Comparison of ENCODE assay signal across 17 cellular contexts in the genomic region with DNA sequence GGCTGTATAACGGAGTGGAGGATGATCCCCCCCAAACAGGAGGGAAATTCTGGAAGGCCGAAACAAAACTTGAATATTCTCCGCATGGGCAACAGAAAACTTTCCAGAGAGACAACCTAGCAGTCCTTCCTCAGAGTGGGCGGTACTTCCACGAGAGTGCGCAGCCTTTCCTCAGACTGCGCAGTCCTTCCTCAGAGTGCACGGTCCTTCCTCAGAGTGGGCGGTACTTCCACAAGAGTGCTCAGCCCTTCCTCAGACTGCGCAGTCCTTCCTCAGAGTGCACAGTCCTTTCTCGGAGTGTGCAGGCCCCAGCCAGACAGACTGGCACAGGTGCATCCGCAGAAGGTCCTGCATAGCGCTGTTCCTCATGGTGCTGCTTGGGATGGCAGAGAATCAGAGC. TPM values are rescaled to one million over a fixed set of nuclear protein-coding genes. Genes with fewer than 3 reads are reported as not detected.
A peak's percentile ranks its signal among the peaks of the same experiment; 100 is the strongest.
DNase-seq lines count a peak whose midpoint lies in the region; ATAC-seq, FAIRE-seq and TF ChIP-seq lines count a peak whose summit lies in the region.
"Had no signal": no experiment of that assay in that cellular context is flagged by ENCODE, and none has a peak within 500 bp of the region (broad histone marks: within the 10 kb centered on the region; RNA-seq: fewer than 3 reads in every experiment).

No MANE protein-coding gene starts in this region.

- H3K9ac ChIP-seq in SK-N-SH: no peak overlapping the region
- H3K9ac ChIP-seq in astrocyte (ENCODE audit: low read length): no peak overlapping the region
- H3K9ac ChIP-seq: GM23248 had no signal

- TF ChIP-seq RAD21 in SK-N-SH (IDR thresholded peaks at IDR 0.05; ENCODE audit: low read length): no peak
- TF ChIP-seq RAD21 in A549 (conservative IDR thresholded peaks at IDR 0.05 in 1 of 2, IDR thresholded peaks at IDR 0.05 in 1 of 2): no peak

- 86% methylated on average over 12 of the region's 13 CpGs for WGBS in SK-N-SH (ENCODE audit: low lambda C conversion rate)
- 92% methylated on average over 13 of the region's 13 CpGs for WGBS in A549 (ENCODE audit: missing lambda C conversion rate)

- no peaks in the 10 kb centered on the region for H3K9me3 Mint-ChIP-seq in astrocyte (ENCODE audit: unreplicated experiment)
- H3K9me3 Mint-ChIP-seq in CD8-positive, alpha-beta T cell: no peaks in the 10 kb centered on the region
- no peaks in the 10 kb centered on the region for H3K9me3 Mint-ChIP-seq in activated CD4-positive, alpha-beta T cell treated with anti-CD3 and anti-CD28 coated beads for 36 hours (ENCODE audit: low read depth)

- H3K4me2 ChIP-seq in SK-N-SH (no peak overlapping the region), A549 (no peak overlapping the region), astrocyte (ENCODE audit: low read length) (no peak overlapping the region)

- H4K20me1 ChIP-seq in SK-N-SH (ENCODE audit: insufficient read depth) (no peaks in the 10 kb centered on the region), astrocyte (ENCODE audit: insufficient read depth, low read length) (no peaks in the 10 kb centered on the region)

- peak; percentile 23; the same call in 2 of the 3 replicates for ATAC-seq in SK-N-SH treated with all-trans-retinoic acid at 6 μM for 48 hours
- peak; percentile 20 to 41; a peak in 4 of 6 replicates for ATAC-seq in A549
- no peak for ATAC-seq in CD8-positive, alpha-beta T cell
- no peak for ATAC-seq in activated CD4-positive, alpha-beta T cell treated with anti-CD3 and anti-CD28 coated beads for 36 hours

- intact Hi-C loops in CD8-positive, alpha-beta T cell (cut with DNase I, micrococcal nuclease): no loop called here
- intact Hi-C loops in activated CD4-positive, alpha-beta T cell treated with anti-CD3 and anti-CD28 coated beads for 36 hours (cut with DNase I, micrococcal nuclease): no loop called here

- H3K27ac ChIP-seq in SK-N-SH (ENCODE audit: low read depth in 2 of 2, low read length in 1 of 2): no peak overlapping the region
- H3K27ac ChIP-seq in A549: no peak overlapping the region
- H3K27ac ChIP-seq in astrocyte (ENCODE audit: low read depth, low read length): no peak overlapping the region
- H3K27ac ChIP-seq in CD8-positive, alpha-beta T cell (ENCODE audit: low read depth, low read length): no peak overlapping the region
- H3K27ac ChIP-seq: C4-2B, GM23248 had no signal

- no peaks in the 10 kb centered on the region for H3K9me2 ChIP-seq in SK-N-SH

- no peak for FAIRE-seq in A549 (lab: Jason Lieb, UNC)
- FAIRE-seq in astrocyte (lab: Jason Lieb, UNC): no peak
- FAIRE-seq: GM18507 had no signal

- H2AFZ ChIP-seq in SK-N-SH (ENCODE audit: low read depth) (no peak overlapping the region), astrocyte (ENCODE audit: low read depth, low read length) (no peak overlapping the region)
- H2AFZ ChIP-seq: GM23248 had no signal

- no peak overlapping the region for H3K4me3 Mint-ChIP-seq in astrocyte (ENCODE audit: unreplicated experiment)
- no peak overlapping the region for H3K4me3 Mint-ChIP-seq in CD8-positive, alpha-beta T cell
- H3K4me3 Mint-ChIP-seq in activated CD4-positive, alpha-beta T cell treated with anti-CD3 and anti-CD28 coated beads for 36 hours: no peak overlapping the region

- TF ChIP-seq POLR2A in A549 (IDR thresholded peaks at IDR 0.05; ENCODE audit: low read length): no peak

- H3K36me3 ChIP-seq in SK-N-SH (replicated peaks in 1 of 2; ENCODE audit: control insufficient read depth in 1 of 2, insufficient read depth in 2 of 2, low read length in 1 of 2) (peaks cover 0 to 7% of the 10 kb centered on the region in 2 experiments), astrocyte (ENCODE audit: insufficient read depth, low read length) (no peaks in the 10 kb centered on the region)
- no peaks in the 10 kb centered on the region for H3K36me3 ChIP-seq in CD8-positive, alpha-beta T cell (ENCODE audit: insufficient read depth, low read length)

- TF ChIP-seq EP300 in SK-N-SH (IDR thresholded peaks at IDR 0.05; ENCODE audit: borderline replicate concordance in 1 of 2, low read depth in 1 of 2, low read length in 1 of 2): no peak
- TF ChIP-seq EP300 in A549 (IDR thresholded peaks at IDR 0.05): no peak

- peaks cover 8% of the 10 kb centered on the region for H3K4me1 Mint-ChIP-seq in astrocyte (ENCODE audit: low read depth, unreplicated experiment)
- H3K4me1 Mint-ChIP-seq in CD8-positive, alpha-beta T cell (ENCODE audit: low read depth): peaks cover 5% of the 10 kb centered on the region
- peaks cover 13% of the 10 kb centered on the region for H3K4me1 Mint-ChIP-seq in activated CD4-positive, alpha-beta T cell treated with anti-CD3 and anti-CD28 coated beads for 36 hours

- DNase-seq in SK-N-SH (no peak), A549 (ENCODE audit: low read depth in 1 of 2, low spot score in 1 of 2) (no peak), GF-D8 (lab: John Stamatoyannopoulos, UW) (peak; percentile 43), astrocyte (ENCODE audit: low read depth) (no peak), NCI-H510A (lab: John Stamatoyannopoulos, UW) (no peak)
- no peak for DNase-seq in CD8-positive, alpha-beta T cell
- no peak for DNase-seq in activated CD4-positive, alpha-beta T cell treated with anti-CD3 and anti-CD28 coated beads for 36 hours
- DNase-seq: 8988T; ACHN; Caco-2; CD4-positive, alpha-beta memory T cell; GM23248; H7 had no signal

- no peaks in the 10 kb centered on the region for H3K9me3 ChIP-seq in SK-N-SH
- H3K9me3 ChIP-seq in A549: no peaks in the 10 kb centered on the region; the same call in 2 of the 3 replicates
- H3K9me3 ChIP-seq in astrocyte (ENCODE audit: insufficient read depth, low read depth, low read length): peaks cover 3% of the 10 kb centered on the region
- no peaks in the 10 kb centered on the region for H3K9me3 ChIP-seq in CD8-positive, alpha-beta T cell (ENCODE audit: low read length)
- H3K9me3 ChIP-seq: Caco-2 had no signal

- POLR2A ChIA-PET in SK-N-SH (lab: Yijun Ruan, JAX): no interaction called here
- POLR2A ChIA-PET in A549 (lab: Yijun Ruan, JAX): no interaction called here
- POLR2A ChIA-PET in CD8-positive, alpha-beta T cell (lab: Charles Lee): no interaction called here
- POLR2A ChIA-PET in activated CD4-positive, alpha-beta T cell treated with anti-CD3 and anti-CD28 coated beads for 36 hours (lab: Charles Lee): no interaction called here

- CTCF ChIA-PET in SK-N-SH (lab: Yijun Ruan, JAX): interaction anchor here (2.7 kb wide), 1 partner anchor 87 kb away, joined by 12 read pairs; no protein-coding TSS in a partner anchor
- CTCF ChIA-PET in A549 (lab: Yijun Ruan, JAX): interaction anchor here (1.0 to 1.1 kb wide), 2 partner anchors 9 to 16 kb away, joined by 3 read pairs; no protein-coding TSS in a partner anchor
- CTCF ChIA-PET in CD8-positive, alpha-beta T cell (lab: Charles Lee): interaction anchor here (0.9 to 1.7 kb wide), 2 partner anchors 9 to 96 kb away, joined by 3 read pairs; no protein-coding TSS in a partner anchor
- CTCF ChIA-PET in activated CD4-positive, alpha-beta T cell treated with anti-CD3 and anti-CD28 coated beads for 36 hours (lab: Charles Lee): no interaction called here

- peak overlapping the region; percentile 34 for H3K27ac Mint-ChIP-seq in astrocyte (ENCODE audit: unreplicated experiment)
- no peak overlapping the region for H3K27ac Mint-ChIP-seq in CD8-positive, alpha-beta T cell
- no peak overlapping the region for H3K27ac Mint-ChIP-seq in activated CD4-positive, alpha-beta T cell treated with anti-CD3 and anti-CD28 coated beads for 36 hours

- H3K36me3 Mint-ChIP-seq in astrocyte (ENCODE audit: low read depth, unreplicated experiment): peaks cover 15% of the 10 kb centered on the region
- peaks cover 21% of the 10 kb centered on the region for H3K36me3 Mint-ChIP-seq in CD8-positive, alpha-beta T cell
- peaks cover 13% of the 10 kb centered on the region for H3K36me3 Mint-ChIP-seq in activated CD4-positive, alpha-beta T cell treated with anti-CD3 and anti-CD28 coated beads for 36 hours (ENCODE audit: low read depth)

- H3K27me3 Mint-ChIP-seq in astrocyte (ENCODE audit: low read depth, unreplicated experiment): peaks cover 2% of the 10 kb centered on the region
- H3K27me3 Mint-ChIP-seq in CD8-positive, alpha-beta T cell (ENCODE audit: low read depth): peaks cover 5% of the 10 kb centered on the region
- peaks cover 2% of the 10 kb centered on the region for H3K27me3 Mint-ChIP-seq in activated CD4-positive, alpha-beta T cell treated with anti-CD3 and anti-CD28 coated beads for 36 hours

- H3F3A ChIP-seq in SK-N-SH (replicated peaks; ENCODE audit: insufficient read depth): no peaks in the 10 kb centered on the region

- H3K4me3 ChIP-seq in SK-N-SH (ENCODE audit: low read depth in 2 of 2, low read length in 1 of 2) (no peak overlapping the region), A549 (no peak overlapping the region), astrocyte (ENCODE audit: insufficient read depth, low read depth, low read length) (no peak overlapping the region)
- no peak overlapping the region for H3K4me3 ChIP-seq in CD8-positive, alpha-beta T cell (ENCODE audit: low read depth, low read length)
- H3K4me3 ChIP-seq: GM23248 had no signal

- H3K79me2 ChIP-seq in SK-N-SH (ENCODE audit: insufficient read depth): no peaks in the 10 kb centered on the region
- no peaks in the 10 kb centered on the region for H3K79me2 ChIP-seq in astrocyte (ENCODE audit: insufficient read depth, low read length)

- TF ChIP-seq CTCF in SK-N-SH (IDR thresholded peaks at IDR 0.05) (no peak), A549 (IDR thresholded peaks at IDR 0.05) (no peak), astrocyte (IDR thresholded peaks at IDR 0.05; ENCODE audit: insufficient read depth, low read depth, low read length) (no peak)
- no peak for TF ChIP-seq CTCF in CD8-positive, alpha-beta T cell (IDR thresholded peaks at IDR 0.05)

- H3K27me3 ChIP-seq in SK-N-SH (ENCODE audit: insufficient read depth): peaks cover 9% of the 10 kb centered on the region; the same call in 1 of the 2 replicates
- no peaks in the 10 kb centered on the region for H3K27me3 ChIP-seq in astrocyte (ENCODE audit: insufficient read depth, low read length)
- no peaks in the 10 kb centered on the region for H3K27me3 ChIP-seq in CD8-positive, alpha-beta T cell (ENCODE audit: insufficient read depth, low read length)

- no peaks in the 10 kb centered on the region for H3K4me1 ChIP-seq in SK-N-SH (ENCODE audit: control insufficient read depth in 1 of 2, insufficient read depth in 2 of 2, low read depth in 1 of 2, low read length in 1 of 2)
- H3K4me1 ChIP-seq in A549: no peaks in the 10 kb centered on the region
- no peaks in the 10 kb centered on the region for H3K4me1 ChIP-seq in astrocyte (ENCODE audit: insufficient read depth, low read length)
- no peaks in the 10 kb centered on the region for H3K4me1 ChIP-seq in CD8-positive, alpha-beta T cell (ENCODE audit: insufficient read depth, low read length)
- H3K4me1 ChIP-seq: Caco-2 had no signal

RNA-seq across cellular contexts. Expression of a gene that starts 12.7 kb away (rescaled TPM):
- not detected in 2 replicates for polyA plus RNA-seq in SK-N-SH (2012; rRNA removed)
- polyA plus RNA-seq in SK-N-SH (2012; cell fraction: cytosol; rRNA removed): not detected in 2 replicates
- not detected in 2 replicates for polyA plus RNA-seq in SK-N-SH (2012; cell fraction: nucleus; rRNA removed)
- polyA plus RNA-seq in A549 (2011; rRNA removed): not detected in 2 replicates
- polyA plus RNA-seq in A549 (2012; cell fraction: cytosol; rRNA removed): not detected in 2 replicates
- not detected in 2 replicates for polyA plus RNA-seq in A549 (2012; cell fraction: nucleus; rRNA removed)
- not detected in 3 replicates for polyA plus RNA-seq in A549 (2017; fragmentation: RNase III; extraction: RNeasy Plus Mini Kit Qiagen cat#74134 plus additional on column Dnase treatment)
- not detected in 2 replicates for polyA minus RNA-seq in A549 (2011; rRNA and poly(A)+ RNA removed)
- total RNA-seq in astrocyte: not detected in 2 replicates
- not detected for total RNA-seq in CD8-positive, alpha-beta T cell
- not detected for total RNA-seq in activated CD4-positive, alpha-beta T cell treated with anti-CD3 and anti-CD28 coated beads for 36 hours
- total RNA-seq: Caco-2; CD4-positive, alpha-beta memory T cell; GM23248; H7; HT1080 had no signal
- polyA plus RNA-seq: CD4-positive, alpha-beta memory T cell; GM23248 had no signal

RNA-seq across cellular contexts. Expression of a gene that starts 22.0 kb away (rescaled TPM):
- polyA plus RNA-seq in SK-N-SH (2012; rRNA removed) (21.8 and 23.2 TPM in 2 replicates), A549 (2011; rRNA removed) (10.5 and 16.5 TPM in 2 replicates), A549 (2017; fragmentation: RNase III; extraction: RNeasy Plus Mini Kit Qiagen cat#74134 plus additional on column Dnase treatment) (23.1 to 26.2 TPM (median 25.5 TPM) in 3 replicates)
- polyA plus RNA-seq in SK-N-SH (2012; cell fraction: cytosol; rRNA removed): 9.6 and 13.9 TPM in 2 replicates
- polyA plus RNA-seq in SK-N-SH (2012; cell fraction: nucleus; rRNA removed): 68.1 and 90.5 TPM in 2 replicates
- polyA plus RNA-seq in A549 (2012; cell fraction: cytosol; rRNA removed): 25.2 and 37.2 TPM in 2 replicates
- polyA plus RNA-seq in A549 (2012; cell fraction: nucleus; rRNA removed): 65.0 and 72.7 TPM in 2 replicates
- polyA minus RNA-seq in A549 (2011; rRNA and poly(A)+ RNA removed): 15.4 and 15.6 TPM in 2 replicates
- 34.7 and 34.8 TPM in 2 replicates for total RNA-seq in astrocyte
- total RNA-seq in CD8-positive, alpha-beta T cell: 10 to 100 TPM; 17.2 to 18.6 TPM
- 10 to 100 TPM; 29.2 to 32.2 TPM for total RNA-seq in activated CD4-positive, alpha-beta T cell treated with anti-CD3 and anti-CD28 coated beads for 36 hours

RNA-seq across cellular contexts. Expression of a gene that starts 34.5 kb away (rescaled TPM):
- not detected in 2 replicates for polyA plus RNA-seq in SK-N-SH (2012; rRNA removed)
- not detected in 2 replicates for polyA plus RNA-seq in SK-N-SH (2012; cell fraction: cytosol; rRNA removed)
- not detected in 2 replicates for polyA plus RNA-seq in SK-N-SH (2012; cell fraction: nucleus; rRNA removed)
- polyA plus RNA-seq in A549 (2011; rRNA removed): 0.07 TPM in 1 of 2 replicates, not detected in the other
- not detected in 2 replicates for polyA plus RNA-seq in A549 (2012; cell fraction: cytosol; rRNA removed)
- not detected in 2 replicates for polyA plus RNA-seq in A549 (2012; cell fraction: nucleus; rRNA removed)
- polyA plus RNA-seq in A549 (2017; fragmentation: RNase III; extraction: RNeasy Plus Mini Kit Qiagen cat#74134 plus additional on column Dnase treatment): not detected in 3 replicates
- 0.62 TPM in 1 of 2 replicates, not detected in the other for polyA minus RNA-seq in A549 (2011; rRNA and poly(A)+ RNA removed)
- not detected in 2 replicates for total RNA-seq in astrocyte
- total RNA-seq in CD8-positive, alpha-beta T cell: not detected
- not detected for total RNA-seq in activated CD4-positive, alpha-beta T cell treated with anti-CD3 and anti-CD28 coated beads for 36 hours
- total RNA-seq: Caco-2; CD4-positive, alpha-beta memory T cell; GM23248; H7; HT1080 had no signal
- polyA plus RNA-seq: CD4-positive, alpha-beta memory T cell; GM23248 had no signal

RNA-seq across cellular contexts. Expression of a gene that starts 39.0 kb away (rescaled TPM):
- polyA plus RNA-seq in SK-N-SH (2012; rRNA removed) (not detected in 2 replicates), A549 (2011; rRNA removed) (not detected in 2 replicates), A549 (2017; fragmentation: RNase III; extraction: RNeasy Plus Mini Kit Qiagen cat#74134 plus additional on column Dnase treatment) (not detected in 3 replicates)
- not detected in 2 replicates for polyA plus RNA-seq in SK-N-SH (2012; cell fraction: cytosol; rRNA removed)
- not detected in 2 replicates for polyA plus RNA-seq in SK-N-SH (2012; cell fraction: nucleus; rRNA removed)
- not detected in 2 replicates for polyA plus RNA-seq in A549 (2012; cell fraction: cytosol; rRNA removed)
- polyA plus RNA-seq in A549 (2012; cell fraction: nucleus; rRNA removed): not detected in 2 replicates
- polyA minus RNA-seq in A549 (2011; rRNA and poly(A)+ RNA removed): not detected in 2 replicates
- not detected in 2 replicates for total RNA-seq in astrocyte
- total RNA-seq in CD8-positive, alpha-beta T cell: not detected
- total RNA-seq in activated CD4-positive, alpha-beta T cell treated with anti-CD3 and anti-CD28 coated beads for 36 hours: not detected
- total RNA-seq: Caco-2; CD4-positive, alpha-beta memory T cell; GM23248; H7; HT1080 had no signal
- polyA plus RNA-seq: CD4-positive, alpha-beta memory T cell; GM23248 had no signal

RNA-seq across cellular contexts. Expression of a gene that starts 42.0 kb away (rescaled TPM):
- 14.3 and 16.0 TPM in 2 replicates for polyA plus RNA-seq in SK-N-SH (2012; rRNA removed)
- 5.9 and 10.5 TPM in 2 replicates for polyA plus RNA-seq in SK-N-SH (2012; cell fraction: cytosol; rRNA removed)
- 23.9 and 26.9 TPM in 2 replicates for polyA plus RNA-seq in SK-N-SH (2012; cell fraction: nucleus; rRNA removed)
- 10.7 and 12.5 TPM in 2 replicates for polyA plus RNA-seq in A549 (2011; rRNA removed)
- 30.2 and 54.5 TPM in 2 replicates for polyA plus RNA-seq in A549 (2012; cell fraction: cytosol; rRNA removed)
- 44.0 and 78.8 TPM in 2 replicates for polyA plus RNA-seq in A549 (2012; cell fraction: nucleus; rRNA removed)
- 35.1 to 39.3 TPM (median 36.7 TPM) in 3 replicates for polyA plus RNA-seq in A549 (2017; fragmentation: RNase III; extraction: RNeasy Plus Mini Kit Qiagen cat#74134 plus additional on column Dnase treatment)
- 7.8 and 9.9 TPM in 2 replicates for polyA minus RNA-seq in A549 (2011; rRNA and poly(A)+ RNA removed)
- 35.0 and 36.3 TPM in 2 replicates for total RNA-seq in astrocyte
- total RNA-seq in CD8-positive, alpha-beta T cell: 10 to 100 TPM; 10.2 to 10.8 TPM
- total RNA-seq in activated CD4-positive, alpha-beta T cell treated with anti-CD3 and anti-CD28 coated beads for 36 hours: 10 to 100 TPM; 27.6 to 28.4 TPM

Comparison
In these comparisons a context has a peak if more than half of its experiments do, and no peak if none do; other contexts are left out.
1. ATAC-seq: peak in SK-N-SH treated with all-trans-retinoic acid at 6 μM for 48 hours (single experiment) and A549 (2 of 2); none in CD8-positive, alpha-beta T cell (single experiment) and activated CD4-positive, alpha-beta T cell treated with anti-CD3 and anti-CD28 coated beads for 36 hours (single experiment).